8 cellular contexts compared by ENCODE assay signal in the genomic region with DNA sequence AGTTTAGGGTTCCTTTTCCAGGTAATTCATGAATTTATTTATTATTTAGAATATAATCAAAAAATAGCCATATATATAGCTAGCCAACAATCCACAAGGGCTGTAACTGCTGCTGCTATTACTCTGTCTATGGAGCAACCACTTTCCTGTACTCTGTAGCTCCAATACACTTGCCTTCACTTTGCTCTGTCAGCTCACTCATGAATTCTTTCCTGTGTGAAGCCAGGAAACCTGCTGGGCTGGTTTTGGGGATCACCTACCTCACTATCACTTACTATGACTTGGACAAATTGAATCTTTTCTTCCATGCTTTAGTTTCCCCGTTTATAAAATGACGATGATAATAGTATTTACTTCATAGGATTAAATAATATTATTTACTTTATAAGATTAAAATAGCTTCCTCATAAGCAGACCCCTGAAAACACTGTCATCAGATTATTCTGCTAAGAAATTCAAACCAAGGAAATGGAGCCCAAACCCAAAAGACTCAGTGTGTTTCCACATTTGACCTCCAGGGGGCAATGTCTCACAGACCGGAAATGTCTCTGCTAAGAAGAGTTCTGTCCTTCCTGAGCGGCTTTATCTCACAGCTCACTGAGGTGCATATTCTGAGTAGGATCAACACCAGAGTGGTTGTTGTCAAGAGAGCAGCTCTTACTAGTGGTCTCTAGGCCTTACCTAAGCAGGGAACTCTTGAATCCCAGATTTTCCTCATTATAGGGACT.
A peak's percentile ranks its signal among the peaks of the same experiment; 100 is the strongest.
DNase-seq lines count a peak whose midpoint lies in the region; ATAC-seq and TF ChIP-seq lines count a peak whose summit lies in the region.

No MANE protein-coding gene starts in this region.

- no peak overlapping the region for H2AFZ ChIP-seq in PC-9

- no peak for TF ChIP-seq EP300 in tibial nerve (IDR thresholded peaks at IDR 0.05)

- no peaks in the 10 kb centered on the region for H3K36me3 Mint-ChIP-seq in type B pancreatic cell

- H3K9me3 ChIP-seq in PC-9 (ENCODE audit: insufficient read depth, low read depth) (no peaks in the 10 kb centered on the region), tibial nerve (peaks cover 0 to 5% (median 0%) of the 10 kb centered on the region in 4 donors)

- TF ChIP-seq POLR2A in erythroblast (IDR thresholded peaks at IDR 0.05; ENCODE audit: low read length): no peak
- TF ChIP-seq POLR2A in tibial nerve (IDR thresholded peaks at IDR 0.05): no peak

- H3K4me3 Mint-ChIP-seq in type B pancreatic cell: no peak overlapping the region

- H3K4me1 Mint-ChIP-seq in type B pancreatic cell (ENCODE audit: unreplicated experiment): no peaks in the 10 kb centered on the region

- no peaks in the 10 kb centered on the region for H3F3A ChIP-seq in PC-9 (ENCODE audit: insufficient read depth, low read depth)

- peak; percentile 49 for DNase-seq in stimulated activated CD4-positive, alpha-beta T cell treated with anti-CD3 and anti-CD28 coated beads, Interleukin-15, amount 100 ng/mL, for 24 hours
- DNase-seq in stimulated activated CD4-positive, alpha-beta T cell treated with anti-CD3 and anti-CD28 coated beads, Interleukin-12 subunit alpha, Interleukin-12 subunit beta, amount 100 ng/mL, for 4 hours: no peak
- no peak for DNase-seq in PC-9
- peak; percentile 32 to 63 for DNase-seq in erythroblast (lab: John Stamatoyannopoulos, UW)
- no peak for DNase-seq in type B pancreatic cell (ENCODE audit: extremely low spot score, unreplicated experiment)
- DNase-seq in tibial nerve (ENCODE audit: low spot score in 2 of 2): no peak
- no peak for DNase-seq in SK-N-DZ (ENCODE audit: low spot score)

- H3K36me3 ChIP-seq in PC-9 (ENCODE audit: low read depth) (no peaks in the 10 kb centered on the region), tibial nerve (no peaks in the 10 kb centered on the region)

- H3K27me3 Mint-ChIP-seq in type B pancreatic cell: no peaks in the 10 kb centered on the region

- intact Hi-C loops in PC-9 (cut with micrococcal nuclease; ENCODE audit: unreplicated experiment): no loop called here

- TF ChIP-seq CTCF in PC-9 (conservative IDR thresholded peaks at IDR 0.05) (peak; percentile 65), type B pancreatic cell (conservative IDR thresholded peaks at IDR 0.05) (peak; percentile 74), tibial nerve (IDR thresholded peaks at IDR 0.05) (peak in 1 of 5 experiments; percentile 7)

- H4K20me1 ChIP-seq in PC-9 (ENCODE audit: insufficient read depth): no peaks in the 10 kb centered on the region

- POLR2A ChIA-PET in PC-9 (lab: Charles Lee; ENCODE audit: unreplicated experiment): no interaction called here

- H3K9me2 ChIP-seq in PC-9 (ENCODE audit: insufficient read depth): no peaks in the 10 kb centered on the region

- WGBS in tibial nerve, 2 donors: 75% methylated on average over 4 of the region's 4 CpGs

- H3K4me3 ChIP-seq in PC-9 (no peak overlapping the region), tibial nerve (no peak overlapping the region)

- H3K4me2 ChIP-seq in PC-9: no peak overlapping the region

- H3K79me2 ChIP-seq in PC-9 (ENCODE audit: low read depth): no peaks in the 10 kb centered on the region

- no peak for ATAC-seq in HG03175 (IDR thresholded peaks at IDR 0.05; ENCODE audit: unreplicated experiment)

- H3K27me3 ChIP-seq in PC-9 (ENCODE audit: insufficient read depth, low read depth): no peaks in the 10 kb centered on the region
- H3K27me3 ChIP-seq in tibial nerve: no peaks in the 10 kb centered on the region

- H3K27ac Mint-ChIP-seq in type B pancreatic cell: no peak overlapping the region

- no TSS peak for BruUV-seq in PC-9 (replicated peaks; lab: Mats Ljungman, UMichigan)

- H3K27ac ChIP-seq in PC-9 (no peak overlapping the region), tibial nerve (no peak overlapping the region)

- H3K9me3 Mint-ChIP-seq in type B pancreatic cell: no peaks in the 10 kb centered on the region

- CTCF ChIA-PET in PC-9 (lab: Charles Lee): interaction anchor here (0.6 kb wide), 1 partner anchor 132 kb away, joined by 3 read pairs; no protein-coding TSS in a partner anchor

- H3K4me1 ChIP-seq in PC-9 (replicated peaks; ENCODE audit: insufficient read depth) (no peaks in the 10 kb centered on the region), tibial nerve (no peaks in the 10 kb centered on the region)

Comparison
In these comparisons a context has a peak if more than half of its experiments do, and no peak if none do; other contexts are left out.
1. DNase-seq: peak in stimulated activated CD4-positive, alpha-beta T cell treated with anti-CD3 and anti-CD28 coated beads, Interleukin-15, amount 100 ng/mL, for 24 hours (single experiment) and erythroblast (2 of 2); none in stimulated activated CD4-positive, alpha-beta T cell treated with anti-CD3 and anti-CD28 coated beads, Interleukin-12 subunit alpha, Interleukin-12 subunit beta, amount 100 ng/mL, for 4 hours (single experiment), PC-9 (0 of 2), type B pancreatic cell (single experiment), tibial nerve (0 of 2) and SK-N-DZ (single experiment).